1 cellular context compared by ENCODE assay signal in the genomic region with DNA sequence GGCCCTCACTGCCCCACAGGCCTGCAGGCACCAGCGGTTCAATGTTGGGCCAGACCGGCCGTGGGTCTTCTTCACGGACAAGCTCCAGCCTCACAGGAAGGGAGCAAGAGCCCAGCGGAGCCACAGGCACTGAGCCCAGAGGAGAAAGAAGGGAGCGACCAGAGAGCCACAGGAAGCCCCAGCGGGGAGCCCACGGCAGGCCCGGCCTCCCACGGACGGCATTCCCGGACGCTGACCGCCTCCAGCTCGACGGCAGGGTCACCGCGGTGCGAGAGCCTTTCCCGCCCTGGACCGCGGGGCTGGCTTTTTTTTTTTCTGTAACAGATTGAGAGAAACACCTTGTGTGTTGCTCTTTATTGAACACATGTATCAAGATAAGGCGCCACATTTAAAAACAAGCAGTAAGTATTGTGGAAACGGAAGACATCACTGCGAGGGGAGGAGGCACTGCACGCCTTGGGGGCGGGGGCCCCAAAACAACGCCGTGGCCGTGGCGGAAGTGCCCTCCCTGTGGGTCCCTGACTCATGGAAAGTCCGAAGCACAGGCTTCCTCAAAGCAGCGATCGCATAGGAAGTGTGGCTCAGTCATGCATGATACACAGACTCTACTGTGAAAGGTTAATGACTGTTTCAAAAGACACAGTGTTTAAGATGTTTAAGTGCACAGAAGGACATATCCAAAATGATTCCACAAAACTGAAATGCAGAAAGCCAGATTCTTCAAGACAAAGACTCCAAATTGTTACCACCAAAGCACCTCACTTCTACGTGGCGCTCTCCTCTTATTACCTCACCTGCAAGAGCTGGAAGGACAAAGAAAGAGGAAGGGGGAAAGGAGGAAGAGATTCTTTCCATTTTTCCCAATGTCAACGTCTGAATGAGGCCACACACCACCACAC.
TF ChIP-seq lines count a peak whose summit lies in the region.

No MANE protein-coding gene starts in this region.

TF ChIP-seq in K562, 482 proteins besides CTCF, POLR2A, EP300 and RAD21 (continued from another document and continues in another):
- TF ChIP-seq, protein P1, sequence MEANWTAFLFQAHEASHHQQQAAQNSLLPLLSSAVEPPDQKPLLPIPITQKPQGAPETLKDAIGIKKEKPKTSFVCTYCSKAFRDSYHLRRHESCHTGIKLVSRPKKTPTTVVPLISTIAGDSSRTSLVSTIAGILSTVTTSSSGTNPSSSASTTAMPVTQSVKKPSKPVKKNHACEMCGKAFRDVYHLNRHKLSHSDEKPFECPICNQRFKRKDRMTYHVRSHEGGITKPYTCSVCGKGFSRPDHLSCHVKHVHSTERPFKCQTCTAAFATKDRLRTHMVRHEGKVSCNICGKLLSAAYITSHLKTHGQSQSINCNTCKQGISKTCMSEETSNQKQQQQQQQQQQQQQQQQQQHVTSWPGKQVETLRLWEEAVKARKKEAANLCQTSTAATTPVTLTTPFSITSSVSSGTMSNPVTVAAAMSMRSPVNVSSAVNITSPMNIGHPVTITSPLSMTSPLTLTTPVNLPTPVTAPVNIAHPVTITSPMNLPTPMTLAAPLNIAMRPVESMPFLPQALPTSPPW (CRISPR knock-in tag; IDR thresholded peaks at IDR 0.05): peak; percentile 74
- TF ChIP-seq ZKSCAN8 (CRISPR knock-in tag; IDR thresholded peaks at IDR 0.05) (no peak), MCM5 (IDR thresholded peaks at IDR 0.05; ENCODE audit: low read depth) (no peak), SMARCE1 (IDR thresholded peaks at IDR 0.05) (peak; percentile 50; the same call in 1 of the 2 replicates), ZNF174 (CRISPR knock-in tag; IDR thresholded peaks at IDR 0.05) (no peak), MCM7 (IDR thresholded peaks at IDR 0.05) (no peak), SRF (CRISPR knock-in tag; IDR thresholded peaks at IDR 0.05) (peak in 1 of 2 experiments; percentile 42; a peak in 1 of 4 replicates), MTA3 (IDR thresholded peaks at IDR 0.05; ENCODE audit: borderline replicate concordance) (0 out of 2 replicates have a peak, but pooled peaks have one; percentile 10), U2AF1 (optimal IDR thresholded peaks at IDR 0.05; ENCODE audit: low read depth, low read length) (no peak), POLR2B (IDR thresholded peaks at IDR 0.05; ENCODE audit: low read depth, partially characterized antibody) (peak; percentile 61), ZNF431 (CRISPR knock-in tag; IDR thresholded peaks at IDR 0.05) (peak; percentile 52; the same call in 1 of the 2 replicates), CXXC5 (CRISPR knock-in tag; IDR thresholded peaks at IDR 0.05) (peak; percentile 83), ATF3 (IDR thresholded peaks at IDR 0.05) (0 out of 2 replicates have a peak, but pooled peaks have one; percentile 38), ATF3 (CRISPR knock-in tag; conservative IDR thresholded peaks at IDR 0.05) (no peak), SUPT5H (IDR thresholded peaks at IDR 0.05) (peak; percentile 51; the same call in 1 of the 2 replicates), SAFB (IDR thresholded peaks at IDR 0.05; ENCODE audit: borderline replicate concordance, low read depth, low read length) (peak; percentile 15; the same call in 1 of the 2 replicates), ZNF511 (CRISPR knock-in tag; IDR thresholded peaks at IDR 0.05) (peak; percentile 45; the same call in 1 of the 2 replicates), MCM3 (IDR thresholded peaks at IDR 0.05) (no peak), ZNF561 (CRISPR knock-in tag; conservative IDR thresholded peaks at IDR 0.05) (no peak), KDM5B (IDR thresholded peaks at IDR 0.05; ENCODE audit: insufficient replicate concordance, low read depth, low read length) (peak; percentile 32), EP400 (IDR thresholded peaks at IDR 0.05) (peak; percentile 53; the same call in 1 of the 2 replicates), MAX (CRISPR knock-in tag; IDR thresholded peaks at IDR 0.05) (peak; percentile 83), ETV5 (CRISPR knock-in tag; IDR thresholded peaks at IDR 0.05; ENCODE audit: low read depth) (no peak; the same call in 1 of the 2 replicates), RNF2 (IDR thresholded peaks at IDR 0.05) (0 out of 2 replicates have a peak, but pooled peaks have one; percentile 30), BHLHE40 (IDR thresholded peaks at IDR 0.05; ENCODE audit: low read length) (peak; percentile 70)
- TF ChIP-seq, protein P2, sequence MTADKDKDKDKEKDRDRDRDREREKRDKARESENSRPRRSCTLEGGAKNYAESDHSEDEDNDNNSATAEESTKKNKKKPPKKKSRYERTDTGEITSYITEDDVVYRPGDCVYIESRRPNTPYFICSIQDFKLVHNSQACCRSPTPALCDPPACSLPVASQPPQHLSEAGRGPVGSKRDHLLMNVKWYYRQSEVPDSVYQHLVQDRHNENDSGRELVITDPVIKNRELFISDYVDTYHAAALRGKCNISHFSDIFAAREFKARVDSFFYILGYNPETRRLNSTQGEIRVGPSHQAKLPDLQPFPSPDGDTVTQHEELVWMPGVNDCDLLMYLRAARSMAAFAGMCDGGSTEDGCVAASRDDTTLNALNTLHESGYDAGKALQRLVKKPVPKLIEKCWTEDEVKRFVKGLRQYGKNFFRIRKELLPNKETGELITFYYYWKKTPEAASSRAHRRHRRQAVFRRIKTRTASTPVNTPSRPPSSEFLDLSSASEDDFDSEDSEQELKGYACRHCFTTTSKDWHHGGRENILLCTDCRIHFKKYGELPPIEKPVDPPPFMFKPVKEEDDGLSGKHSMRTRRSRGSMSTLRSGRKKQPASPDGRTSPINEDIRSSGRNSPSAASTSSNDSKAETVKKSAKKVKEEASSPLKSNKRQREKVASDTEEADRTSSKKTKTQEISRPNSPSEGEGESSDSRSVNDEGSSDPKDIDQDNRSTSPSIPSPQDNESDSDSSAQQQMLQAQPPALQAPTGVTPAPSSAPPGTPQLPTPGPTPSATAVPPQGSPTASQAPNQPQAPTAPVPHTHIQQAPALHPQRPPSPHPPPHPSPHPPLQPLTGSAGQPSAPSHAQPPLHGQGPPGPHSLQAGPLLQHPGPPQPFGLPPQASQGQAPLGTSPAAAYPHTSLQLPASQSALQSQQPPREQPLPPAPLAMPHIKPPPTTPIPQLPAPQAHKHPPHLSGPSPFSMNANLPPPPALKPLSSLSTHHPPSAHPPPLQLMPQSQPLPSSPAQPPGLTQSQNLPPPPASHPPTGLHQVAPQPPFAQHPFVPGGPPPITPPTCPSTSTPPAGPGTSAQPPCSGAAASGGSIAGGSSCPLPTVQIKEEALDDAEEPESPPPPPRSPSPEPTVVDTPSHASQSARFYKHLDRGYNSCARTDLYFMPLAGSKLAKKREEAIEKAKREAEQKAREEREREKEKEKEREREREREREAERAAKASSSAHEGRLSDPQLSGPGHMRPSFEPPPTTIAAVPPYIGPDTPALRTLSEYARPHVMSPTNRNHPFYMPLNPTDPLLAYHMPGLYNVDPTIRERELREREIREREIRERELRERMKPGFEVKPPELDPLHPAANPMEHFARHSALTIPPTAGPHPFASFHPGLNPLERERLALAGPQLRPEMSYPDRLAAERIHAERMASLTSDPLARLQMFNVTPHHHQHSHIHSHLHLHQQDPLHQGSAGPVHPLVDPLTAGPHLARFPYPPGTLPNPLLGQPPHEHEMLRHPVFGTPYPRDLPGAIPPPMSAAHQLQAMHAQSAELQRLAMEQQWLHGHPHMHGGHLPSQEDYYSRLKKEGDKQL (CRISPR knock-in tag; IDR thresholded peaks at IDR 0.05; ENCODE audit: borderline replicate concordance): no peak
- TF ChIP-seq, protein P3, sequence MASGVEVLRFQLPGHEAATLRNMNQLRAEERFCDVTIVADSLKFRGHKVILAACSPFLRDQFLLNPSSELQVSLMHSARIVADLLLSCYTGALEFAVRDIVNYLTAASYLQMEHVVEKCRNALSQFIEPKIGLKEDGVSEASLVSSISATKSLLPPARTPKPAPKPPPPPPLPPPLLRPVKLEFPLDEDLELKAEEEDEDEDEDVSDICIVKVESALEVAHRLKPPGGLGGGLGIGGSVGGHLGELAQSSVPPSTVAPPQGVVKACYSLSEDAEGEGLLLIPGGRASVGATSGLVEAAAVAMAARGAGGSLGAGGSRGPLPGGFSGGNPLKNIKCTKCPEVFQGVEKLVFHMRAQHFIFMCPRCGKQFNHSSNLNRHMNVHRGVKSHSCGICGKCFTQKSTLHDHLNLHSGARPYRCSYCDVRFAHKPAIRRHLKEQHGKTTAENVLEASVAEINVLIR (CRISPR knock-in tag; IDR thresholded peaks at IDR 0.05): no peak
- TF ChIP-seq, protein P4, sequence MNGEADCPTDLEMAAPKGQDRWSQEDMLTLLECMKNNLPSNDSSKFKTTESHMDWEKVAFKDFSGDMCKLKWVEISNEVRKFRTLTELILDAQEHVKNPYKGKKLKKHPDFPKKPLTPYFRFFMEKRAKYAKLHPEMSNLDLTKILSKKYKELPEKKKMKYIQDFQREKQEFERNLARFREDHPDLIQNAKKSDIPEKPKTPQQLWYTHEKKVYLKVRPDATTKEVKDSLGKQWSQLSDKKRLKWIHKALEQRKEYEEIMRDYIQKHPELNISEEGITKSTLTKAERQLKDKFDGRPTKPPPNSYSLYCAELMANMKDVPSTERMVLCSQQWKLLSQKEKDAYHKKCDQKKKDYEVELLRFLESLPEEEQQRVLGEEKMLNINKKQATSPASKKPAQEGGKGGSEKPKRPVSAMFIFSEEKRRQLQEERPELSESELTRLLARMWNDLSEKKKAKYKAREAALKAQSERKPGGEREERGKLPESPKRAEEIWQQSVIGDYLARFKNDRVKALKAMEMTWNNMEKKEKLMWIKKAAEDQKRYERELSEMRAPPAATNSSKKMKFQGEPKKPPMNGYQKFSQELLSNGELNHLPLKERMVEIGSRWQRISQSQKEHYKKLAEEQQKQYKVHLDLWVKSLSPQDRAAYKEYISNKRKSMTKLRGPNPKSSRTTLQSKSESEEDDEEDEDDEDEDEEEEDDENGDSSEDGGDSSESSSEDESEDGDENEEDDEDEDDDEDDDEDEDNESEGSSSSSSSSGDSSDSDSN (IDR thresholded peaks at IDR 0.05; ENCODE audit: borderline replicate concordance in 1 of 2, low read depth in 2 of 2, low read length in 2 of 2): peak in 1 of 2 experiments; percentile 45; a peak in 1 of 4 replicates
- TF ChIP-seq, protein P5, sequence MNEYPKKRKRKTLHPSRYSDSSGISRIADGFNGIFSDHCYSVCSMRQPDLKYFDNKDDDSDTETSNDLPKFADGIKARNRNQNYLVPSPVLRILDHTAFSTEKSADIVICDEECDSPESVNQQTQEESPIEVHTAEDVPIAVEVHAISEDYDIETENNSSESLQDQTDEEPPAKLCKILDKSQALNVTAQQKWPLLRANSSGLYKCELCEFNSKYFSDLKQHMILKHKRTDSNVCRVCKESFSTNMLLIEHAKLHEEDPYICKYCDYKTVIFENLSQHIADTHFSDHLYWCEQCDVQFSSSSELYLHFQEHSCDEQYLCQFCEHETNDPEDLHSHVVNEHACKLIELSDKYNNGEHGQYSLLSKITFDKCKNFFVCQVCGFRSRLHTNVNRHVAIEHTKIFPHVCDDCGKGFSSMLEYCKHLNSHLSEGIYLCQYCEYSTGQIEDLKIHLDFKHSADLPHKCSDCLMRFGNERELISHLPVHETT (CRISPR knock-in tag; conservative IDR thresholded peaks at IDR 0.05 in 1 of 2, IDR thresholded peaks at IDR 0.05 in 1 of 2): 0 out of 4 replicates have a peak, but pooled peaks of 1 of the 2 experiments have one; percentile 25
- TF ChIP-seq, protein P6, sequence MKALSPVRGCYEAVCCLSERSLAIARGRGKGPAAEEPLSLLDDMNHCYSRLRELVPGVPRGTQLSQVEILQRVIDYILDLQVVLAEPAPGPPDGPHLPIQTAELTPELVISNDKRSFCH (CRISPR knock-in tag; IDR thresholded peaks at IDR 0.05): no peak
- TF ChIP-seq, protein P6 (tag; IDR thresholded peaks at IDR 0.05): 0 out of 2 replicates have a peak, but pooled peaks have one; percentile 40
